In the genomic region with DNA sequence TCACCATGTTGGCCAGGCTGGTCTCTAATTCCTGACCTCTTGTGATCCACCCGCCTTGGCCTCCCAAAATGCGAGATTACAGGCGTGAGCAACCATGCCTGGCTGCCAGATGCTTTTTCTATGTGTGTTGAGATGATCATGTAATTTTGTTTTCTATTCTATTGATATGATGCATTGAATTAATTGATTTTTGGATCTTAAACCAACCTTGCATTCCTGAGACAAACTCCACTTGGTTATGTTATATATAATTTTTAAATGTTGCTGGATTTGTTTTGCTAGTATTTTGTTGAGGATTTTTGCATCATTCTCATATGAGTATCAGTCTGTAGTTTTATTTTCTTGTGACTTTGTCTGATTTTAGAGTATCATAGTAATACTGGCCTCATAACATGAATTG, we compare ENCODE assay signal across 37 cellular contexts.
"Had no signal": no experiment of that assay in that cellular context is flagged by ENCODE, and none has a peak within 500 bp of the region (broad histone marks: within the 10 kb centered on the region; RNA-seq: fewer than 3 reads in every experiment).

No MANE protein-coding gene starts in this region.

- H3K36me3 ChIP-seq: MG63 had no signal

- H3K4me2 ChIP-seq: KMS-11 had no signal

- DNase-seq: Karpas-422, Kasumi-1, MG63, MM.1S, MV-4-11, NCI-H1048, NCI-H1092, NCI-H1092 treated with DMSO at 0.1 percent for 48 hours, NCI-H1105, NCI-H1105 treated with DMSO at 0.1 percent for 48 hours, NCI-H1417, NCI-H1417 treated with DMSO at 0.1 percent for 48 hours, NCI-H1436, NCI-H1436 treated with DMSO at 0.1 percent for 48 hours, NCI-H146, NCI-H1694, NCI-H1694 treated with DMSO at 0.1 percent for 48 hours, NCI-H187, NCI-H187 treated with DMSO at 0.1 percent for 48 hours, NCI-H1930, NCI-H2029, NCI-H2029 treated with DMSO at 0.1 percent for 48 hours, NCI-H2081, NCI-H2081 treated with DMSO at 0.1 percent for 48 hours, NCI-H2107, NCI-H2171, NCI-H2171 treated with DMSO at 0.1 percent for 48 hours, NCI-H2227 treated with DMSO at 0.1 percent for 48 hours, NCI-H226, NCI-H345, NCI-H446, NCI-H446 treated with DMSO at 0.1 percent for 48 hours, NCI-H510A, NCI-H510A treated with DMSO at 0.1 percent for 48 hours, NCI-H524, NCI-H524 treated with DMSO at 0.1 percent for 48 hours had no signal

- H3K9ac ChIP-seq: KMS-11 had no signal

- H3K27ac ChIP-seq: KMS-11 had no signal

- H3K27me3 ChIP-seq: MG63 had no signal

- H3K4me3 ChIP-seq: MG63 had no signal
